Comparison of ENCODE assay signal across 8 cellular contexts in genomic region chr13:46655727-46656180, GRCh38.
DNase-seq lines count a peak whose midpoint lies in the region; ATAC-seq and TF ChIP-seq lines count a peak whose summit lies in the region.
"Had no signal": no experiment of that assay in that cellular context is flagged by ENCODE, and none has a peak within 500 bp of the region (broad histone marks: within the 10 kb centered on the region; RNA-seq: fewer than 3 reads in every experiment).

No MANE protein-coding gene starts in this region.

- H3K9me3 Mint-ChIP-seq in memory B cell: no peaks in the 10 kb centered on the region
- H3K9me3 Mint-ChIP-seq in activated CD4-positive, alpha-beta memory T cell treated with anti-CD3 and anti-CD28 coated beads for 36 hours: no peaks in the 10 kb centered on the region

- TF ChIP-seq CTCF in Loucy (conservative IDR thresholded peaks at IDR 0.05; ENCODE audit: low read length): no peak
- no peak for TF ChIP-seq CTCF in MM.1S (IDR thresholded peaks at IDR 0.05; ENCODE audit: low read length)

- H4K20me1 ChIP-seq in Loucy (ENCODE audit: insufficient read depth, low read length, poor library complexity, severe bottlenecking): no peaks in the 10 kb centered on the region
- H4K20me1 ChIP-seq in MM.1S (ENCODE audit: insufficient read depth, low read length): no peaks in the 10 kb centered on the region

- H3K79me2 ChIP-seq in Loucy (ENCODE audit: insufficient read depth, low read length) (peaks cover 29% of the 10 kb centered on the region), MM.1S (ENCODE audit: low read length) (no peaks in the 10 kb centered on the region)

- H3K4me1 ChIP-seq in Loucy (ENCODE audit: insufficient read depth, low read length, poor library complexity, severe bottlenecking) (peaks cover 17% of the 10 kb centered on the region), MM.1S (ENCODE audit: low read length) (peaks cover 3% of the 10 kb centered on the region; the same call in 1 of the 2 replicates)

- no peak for ATAC-seq in memory B cell (ENCODE audit: low read depth)
- no peak for ATAC-seq in GM19324 (IDR thresholded peaks at IDR 0.05; ENCODE audit: low FRiP score, unreplicated experiment)

- H3K4me3 Mint-ChIP-seq in memory B cell: no peak overlapping the region
- H3K4me3 Mint-ChIP-seq in activated CD4-positive, alpha-beta memory T cell treated with anti-CD3 and anti-CD28 coated beads for 36 hours: no peak overlapping the region

- intact Hi-C loops in activated CD4-positive, alpha-beta memory T cell treated with anti-CD3 and anti-CD28 coated beads for 36 hours (cut with micrococcal nuclease): loop anchor here (2.0 kb wide), 1 partner anchor 63 kb away; no protein-coding TSS in a partner anchor

- H3K4me3 ChIP-seq in Loucy (ENCODE audit: low read length, poor library complexity, severe bottlenecking) (peak overlapping the region; percentile 9), MM.1S (ENCODE audit: low read length) (no peak overlapping the region)

- peaks cover 16% of the 10 kb centered on the region for H3K4me1 Mint-ChIP-seq in memory B cell
- peaks cover 20% of the 10 kb centered on the region for H3K4me1 Mint-ChIP-seq in activated CD4-positive, alpha-beta memory T cell treated with anti-CD3 and anti-CD28 coated beads for 36 hours (ENCODE audit: low read depth)

- no peak overlapping the region for H3K27ac ChIP-seq in MM.1S (ENCODE audit: low read length)

- CTCF ChIA-PET in activated CD4-positive, alpha-beta memory T cell treated with anti-CD3 and anti-CD28 coated beads for 36 hours (lab: Charles Lee): no interaction called here

- peak; percentile 91 for DNase-seq in cerebellar cortex (ENCODE audit: low spot score)
- no peak for DNase-seq in memory B cell (ENCODE audit: low spot score in 2 of 2)
- DNase-seq in superior temporal gyrus (ENCODE audit: extremely low spot score): peak; percentile 52
- no peak for DNase-seq in MM.1S
- DNase-seq in activated CD4-positive, alpha-beta memory T cell treated with anti-CD3 and anti-CD28 coated beads for 36 hours: no peak
- DNase-seq: activated CD4-positive, alpha-beta T cell treated with anti-CD3 and anti-CD28 coated beads, Interleukin-2, amount 50 U/mL, for 48 hours had no signal

- H3F3A ChIP-seq in Loucy (ENCODE audit: low read depth) (peaks cover 4% of the 10 kb centered on the region; the same call in 1 of the 2 replicates), MM.1S (ENCODE audit: insufficient read depth, low read length) (no peaks in the 10 kb centered on the region)

- no peaks in the 10 kb centered on the region for H3K9me2 ChIP-seq in Loucy (replicated peaks; ENCODE audit: low read depth, low read length)
- H3K9me2 ChIP-seq in MM.1S (replicated peaks; ENCODE audit: insufficient read depth, low read length): no peaks in the 10 kb centered on the region

- no peak overlapping the region for H2AFZ ChIP-seq in Loucy (ENCODE audit: low read length)
- no peak overlapping the region for H2AFZ ChIP-seq in MM.1S (ENCODE audit: low read length)

- POLR2A ChIA-PET in activated CD4-positive, alpha-beta memory T cell treated with anti-CD3 and anti-CD28 coated beads for 36 hours (lab: Charles Lee): no interaction called here

- peak overlapping the region; percentile 67 for H3K27ac Mint-ChIP-seq in memory B cell
- H3K27ac Mint-ChIP-seq in activated CD4-positive, alpha-beta memory T cell treated with anti-CD3 and anti-CD28 coated beads for 36 hours: no peak overlapping the region

- H3K9me3 ChIP-seq in Loucy (ENCODE audit: insufficient read depth, low read depth, low read length): no peaks in the 10 kb centered on the region
- H3K9me3 ChIP-seq in MM.1S (replicated peaks; ENCODE audit: insufficient read depth, low read length): no peaks in the 10 kb centered on the region

- H3K4me2 ChIP-seq in Loucy (ENCODE audit: low read depth, low read length, poor library complexity, severe bottlenecking): peak overlapping the region; percentile 50
- no peak overlapping the region for H3K4me2 ChIP-seq in MM.1S (ENCODE audit: low read depth, low read length)

- H3K36me3 ChIP-seq in Loucy (ENCODE audit: insufficient read depth, low read length) (peaks cover 8% of the 10 kb centered on the region; the same call in 1 of the 2 replicates), MM.1S (replicated peaks; ENCODE audit: insufficient read depth, low read length) (no peaks in the 10 kb centered on the region)

- H3K9ac ChIP-seq in Loucy (ENCODE audit: low read depth, low read length, poor library complexity, severe bottlenecking): no peak overlapping the region
- H3K9ac ChIP-seq in MM.1S (ENCODE audit: low read length): no peak overlapping the region

- peaks cover 10% of the 10 kb centered on the region for H3K36me3 Mint-ChIP-seq in memory B cell
- peaks cover 9% of the 10 kb centered on the region for H3K36me3 Mint-ChIP-seq in activated CD4-positive, alpha-beta memory T cell treated with anti-CD3 and anti-CD28 coated beads for 36 hours

- H3K27me3 Mint-ChIP-seq in memory B cell: no peaks in the 10 kb centered on the region
- no peaks in the 10 kb centered on the region for H3K27me3 Mint-ChIP-seq in activated CD4-positive, alpha-beta memory T cell treated with anti-CD3 and anti-CD28 coated beads for 36 hours

- H3K27me3 ChIP-seq in Loucy (ENCODE audit: insufficient read depth, low read length, poor library complexity, severe bottlenecking): no peaks in the 10 kb centered on the region
- no peaks in the 10 kb centered on the region for H3K27me3 ChIP-seq in MM.1S (replicated peaks; ENCODE audit: insufficient read depth, low read length)

Comparison
In these comparisons a context has a peak if more than half of its experiments do, and no peak if none do; other contexts are left out.
1. DNase-seq: peak in cerebellar cortex (single experiment) and superior temporal gyrus (single experiment); none in memory B cell (0 of 2), MM.1S (single experiment) and activated CD4-positive, alpha-beta memory T cell treated with anti-CD3 and anti-CD28 coated beads for 36 hours (single experiment).